In genomic region chr3:195445885-195446284, GRCh38 we compare ENCODE assay signal across 26 cellular contexts. TPM values are rescaled to one million over a fixed set of nuclear protein-coding genes. Genes with fewer than 3 reads are reported as not detected.
DNase-seq lines count a peak whose midpoint lies in the region; ATAC-seq, FAIRE-seq and TF ChIP-seq lines count a peak whose summit lies in the region.
"Had no signal": no experiment of that assay in that cellular context is flagged by ENCODE, and none has a peak within 500 bp of the region (broad histone marks: within the 10 kb centered on the region; RNA-seq: fewer than 3 reads in every experiment).

No MANE protein-coding gene starts in this region.

- no peak for ATAC-seq in DND-41 (ENCODE audit: insufficient read depth, low read depth)
- ATAC-seq: sciatic nerve; stimulated activated naive CD8-positive, alpha-beta T cell treated with anti-CD3 and anti-CD28 coated beads, Interleukin-15, amount 100 ng/mL, for 72 hours had no signal

- no peak for TF ChIP-seq POLR2A in H1 (IDR thresholded peaks at IDR 0.05; ENCODE audit: control extremely low read depth in 1 of 2, low read depth in 2 of 2, low read length in 2 of 2)

- TF ChIP-seq EP300 in H1 (IDR thresholded peaks at IDR 0.05; ENCODE audit: borderline replicate concordance in 1 of 2, low read depth in 2 of 2, low read length in 2 of 2) = no peak

- peaks cover 4% of the 10 kb centered on the region for H3K79me1 ChIP-seq in H1 (ENCODE audit: low read depth, low read length)

- peaks cover 19% of the 10 kb centered on the region for H3K79me2 ChIP-seq in DND-41 (ENCODE audit: insufficient read depth, low read length)
- peaks cover 0 to 11% of the 10 kb centered on the region in 2 experiments; a peak in 2 of 4 replicates for H3K79me2 ChIP-seq in H1 (ENCODE audit: control insufficient read depth in 1 of 2, insufficient read depth in 2 of 2, low read length in 2 of 2)
- H3K79me2 ChIP-seq in osteoblast (ENCODE audit: insufficient read depth, low read length) = peaks cover 18% of the 10 kb centered on the region

- no peak overlapping the region for H4K5ac ChIP-seq in H1 (ENCODE audit: insufficient read length, low read depth, low read length)

- CTCF ChIA-PET in H1 (lab: Charles Lee; ENCODE audit: partially characterized antibody) = interaction anchor here (1.2 kb wide), 1 partner anchor 57 kb away, joined by 6 read pairs; no protein-coding TSS in a partner anchor

- no peak overlapping the region for H3K4ac ChIP-seq in H1 (replicated peaks; ENCODE audit: insufficient read length, low read depth, low read length)

- H2AFZ ChIP-seq in DND-41 (ENCODE audit: low read depth, low read length) (peak overlapping the region; percentile 45; the same call in 1 of the 2 replicates), H1 (ENCODE audit: low read length) (peak overlapping the region; percentile 92), osteoblast (ENCODE audit: low read length) (no peak overlapping the region)

- no peak overlapping the region for H3K4me3 ChIP-seq in DND-41 (ENCODE audit: low read depth in 1 of 2, low read length in 2 of 2)
- no peak overlapping the region for H3K4me3 ChIP-seq in H1 (ENCODE audit: extremely low read depth in 1 of 4, insufficient read depth in 2 of 4, low read depth in 3 of 4, low read length in 4 of 4)
- H3K4me3 ChIP-seq in osteoblast (ENCODE audit: insufficient read depth, low read length) = no peak overlapping the region
- no peak overlapping the region for H3K4me3 ChIP-seq in SJCRH30
- H3K4me3 ChIP-seq: breast epithelium, coronary artery, esophagus muscularis mucosa, thyroid gland had no signal

- H2BK15ac ChIP-seq in H1 (ENCODE audit: low read length) = no peak overlapping the region

- H3K14ac ChIP-seq in H1 (ENCODE audit: insufficient read length) = no peak overlapping the region

- DNase-seq in DND-41 (no peak), H1 (ENCODE audit: low read depth in 1 of 2, low spot score in 2 of 2) (no peak), osteoblast (ENCODE audit: insufficient read length, low spot score, missing footprints) (peak; percentile 58), cortex of kidney (lab: John Stamatoyannopoulos, UW) (no peak), SJCRH30 (no peak), hippocampal formation (lab: John Stamatoyannopoulos, UW) (no peak)
- DNase-seq: activated CD4-positive, CD25-positive, alpha-beta regulatory T cell treated with anti-CD3 and anti-CD28 coated beads, Interleukin-2, amount 50 U/mL, for 72 hours; activated CD8-positive, alpha-beta memory T cell treated with anti-CD3 and anti-CD28 coated beads for 24 hours; activated gamma-delta T cell treated with Interleukin-2 at 50 U/mL for 16 hours; activated T-cell treated with anti-CD3 and anti-CD28 coated beads, Interleukin-2, amount 50 U/mL, for 1 hour; H9; mesenchymal stem cell; NCI-H2081; NCI-H226; NCI-H748 treated with DMSO at 0.1 percent for 48 hours; SHP77; stimulated activated CD4-positive, alpha-beta T cell treated with anti-CD3 and anti-CD28 coated beads, Interleukin-15, amount 100 ng/mL, for 24 hours; stimulated activated naive CD8-positive, alpha-beta T cell treated with anti-CD3 and anti-CD28 coated beads, Interleukin-15, amount 100 ng/mL, for 72 hours; SW 1271; thyroid gland had no signal

- no peak for FAIRE-seq in H1 (lab: Jason Lieb, UNC)
- FAIRE-seq: frontal cortex had no signal

- H2BK5ac ChIP-seq in H1 (ENCODE audit: low read depth, low read length) = no peak overlapping the region

- H3K4me2 ChIP-seq in DND-41 (ENCODE audit: insufficient read depth, low read length) (no peak overlapping the region), H1 (ENCODE audit: insufficient read depth in 1 of 2, low read depth in 2 of 2, low read length in 2 of 2) (no peak overlapping the region), osteoblast (ENCODE audit: insufficient read depth, low read length) (no peak overlapping the region)

- H2AK5ac ChIP-seq in H1 (ENCODE audit: low read depth, low read length) = no peak overlapping the region

- no peak overlapping the region for H3K23ac ChIP-seq in H1 (ENCODE audit: insufficient read length)

- WGBS in H1 (ENCODE audit: extremely low coverage in 1 of 2, insufficient coverage in 1 of 2, insufficient read length in 1 of 2, insufficient replicate concordance in 2 of 2, low coverage in 1 of 2, low lambda C conversion rate in 2 of 2, missing lambda C conversion rate in 1 of 2), 2 experiments = 84% methylated on average over 2 of the region's 2 CpGs; no CpG with 5 or more reads in 1 of the 2 experiments

- H4K91ac ChIP-seq in H1 (replicated peaks; ENCODE audit: insufficient read length, low read length) = no peak overlapping the region

- H3K36me3 ChIP-seq in DND-41 (ENCODE audit: insufficient read depth, low read length) (no peaks in the 10 kb centered on the region; the same call in 1 of the 2 replicates), KOPT-K1 (ENCODE audit: insufficient read depth, low read length) (no peaks in the 10 kb centered on the region), H1 (ENCODE audit: control insufficient read depth in 2 of 4, insufficient read depth in 4 of 4, low read length in 3 of 4) (no peaks in the 10 kb centered on the region), osteoblast (ENCODE audit: insufficient read depth, low read length) (no peaks in the 10 kb centered on the region), SJCRH30 (no peaks in the 10 kb centered on the region)
- H3K36me3 ChIP-seq: breast epithelium, esophagus muscularis mucosa, thyroid gland had no signal

- H2BK120ac ChIP-seq in H1 (replicated peaks; ENCODE audit: low read depth, low read length) = no peak overlapping the region

- H2BK12ac ChIP-seq in H1 (ENCODE audit: low read depth, low read length) = no peak overlapping the region

- no peaks in the 10 kb centered on the region for H3K9me3 ChIP-seq in DND-41 (ENCODE audit: insufficient read depth, low read length, severe bottlenecking)
- no peaks in the 10 kb centered on the region for H3K9me3 ChIP-seq in KOPT-K1 (ENCODE audit: insufficient read depth, low read length, poor library complexity, severe bottlenecking)
- H3K9me3 ChIP-seq in H1 (ENCODE audit: insufficient read depth in 2 of 2, low read depth in 1 of 2, low read length in 1 of 2) = no peaks in the 10 kb centered on the region
- no peaks in the 10 kb centered on the region for H3K9me3 ChIP-seq in osteoblast (ENCODE audit: low read depth, low read length)
- no peaks in the 10 kb centered on the region for H3K9me3 ChIP-seq in SJCRH30 (replicated peaks)
- H3K9me3 ChIP-seq: breast epithelium, esophagus muscularis mucosa, thyroid gland had no signal

- no peak overlapping the region for H2BK20ac ChIP-seq in H1 (ENCODE audit: low read length)

- no peak for TF ChIP-seq RAD21 in H1 (IDR thresholded peaks at IDR 0.05 in 1 of 2, conservative IDR thresholded peaks at IDR 0.05 in 1 of 2; ENCODE audit: low read depth in 2 of 2, low read length in 2 of 2)

- H4K8ac ChIP-seq in H1 (ENCODE audit: extremely low read depth, insufficient read depth, low read length) = no peak overlapping the region

- no peak overlapping the region for H3K9ac ChIP-seq in DND-41 (ENCODE audit: low read depth, low read length)
- H3K9ac ChIP-seq in H1 (replicated peaks in 1 of 4; ENCODE audit: extremely low read depth in 1 of 4, low read depth in 3 of 4, low read length in 3 of 4) = no peak overlapping the region

- H3K27me3 ChIP-seq in DND-41 (ENCODE audit: insufficient read depth, low read length, poor library complexity) (no peaks in the 10 kb centered on the region), H1 (replicated peaks in 1 of 4; ENCODE audit: control insufficient read depth in 3 of 4, extremely low read depth in 1 of 4, insufficient read depth in 3 of 4, low read length in 3 of 4) (no peaks in the 10 kb centered on the region), osteoblast (ENCODE audit: insufficient read depth, low read length) (no peaks in the 10 kb centered on the region), SJCRH30 (no peaks in the 10 kb centered on the region)
- H3K27me3 ChIP-seq: breast epithelium, esophagus muscularis mucosa, thyroid gland had no signal

- no peak overlapping the region for H3K18ac ChIP-seq in H1 (ENCODE audit: extremely low read depth, low read length)

- H3K4me1 ChIP-seq in DND-41 (ENCODE audit: insufficient read depth, low read length) (peaks cover 23% of the 10 kb centered on the region), H1 (replicated peaks in 1 of 4; ENCODE audit: control insufficient read depth in 3 of 4, insufficient read depth in 4 of 4, low read length in 3 of 4) (peaks cover 5 to 16% (median 8%) of the 10 kb centered on the region in 4 experiments; a peak in 5 of 7 replicates), osteoblast (ENCODE audit: insufficient read depth, low read length) (peaks cover 11% of the 10 kb centered on the region), SJCRH30 (peaks cover 7% of the 10 kb centered on the region)
- H3K4me1 ChIP-seq: breast epithelium had no signal

- no peak for TF ChIP-seq CTCF in DND-41 (IDR thresholded peaks at IDR 0.05; ENCODE audit: borderline replicate concordance, extremely low read depth, low read length, poor library complexity, severe bottlenecking)
- TF ChIP-seq CTCF in H1 (IDR thresholded peaks at IDR 0.05; ENCODE audit: control extremely low read depth in 1 of 3, insufficient read depth in 1 of 3, low read depth in 1 of 3, low read length in 3 of 3) = no peak
- no peak for TF ChIP-seq CTCF in osteoblast (IDR thresholded peaks at IDR 0.05; ENCODE audit: extremely low read depth, low read depth, low read length)

- peaks cover 8% of the 10 kb centered on the region for H3K23me2 ChIP-seq in H1 (ENCODE audit: low read depth, low read length)

- POLR2A ChIA-PET in H1 (lab: Charles Lee; ENCODE audit: partially characterized antibody) = no interaction called here

- H3K27ac ChIP-seq in DND-41 (ENCODE audit: low read length) (no peak overlapping the region), KOPT-K1 (ENCODE audit: low read depth, low read length, poor library complexity, severe bottlenecking) (peak overlapping the region; percentile 29), H1 (ENCODE audit: low read depth, low read length) (no peak overlapping the region), osteoblast (ENCODE audit: low read depth, low read length) (no peak overlapping the region), SJCRH30 (no peak overlapping the region)
- H3K27ac ChIP-seq: breast epithelium, coronary artery, esophagus muscularis mucosa, thyroid gland had no signal

- H4K20me1 ChIP-seq in DND-41 (ENCODE audit: insufficient read depth, low read length) (peaks cover 16% of the 10 kb centered on the region), H1 (replicated peaks in 1 of 2; ENCODE audit: control insufficient read depth in 1 of 2, insufficient read depth in 2 of 2, low read length in 2 of 2) (peaks cover 0 to 4% of the 10 kb centered on the region in 2 experiments), osteoblast (ENCODE audit: insufficient read depth, low read length) (peaks cover 2% of the 10 kb centered on the region)

- no peak overlapping the region for H3K56ac ChIP-seq in H1 (replicated peaks; ENCODE audit: insufficient read length, low read depth, low read length)

RNA-seq across cellular contexts. Expression of gene ACAP2, which starts 3.1 kb away (rescaled TPM):
- 35.1 and 37.3 TPM in 2 replicates for total RNA-seq in H1 (2021; fragmentation: NEBNext Ultra II Directional; extraction: Animal tissue kit (Norgen Biotek cat#: 25700))
- 5.6 and 7.7 TPM in 2 replicates for polyA plus RNA-seq in H1 (2011; rRNA removed)
- polyA plus RNA-seq in H1 (2011; cell fraction: cytosol; rRNA removed) = 10.5 TPM
- 7.2 TPM for polyA plus RNA-seq in H1 (2011; cell fraction: nucleus; rRNA removed)
- 7.3 to 17.6 TPM (median 11.4 TPM) in 4 replicates for polyA plus RNA-seq in H1 (2012, experiment 1 of 2)
- polyA plus RNA-seq in H1 (2012, experiment 2 of 2) = 0.59 TPM
- 18.2 TPM for polyA plus RNA-seq in H1 (2013, experiment 1 of 2)
- polyA plus RNA-seq in H1 (2013, experiment 2 of 2) = 16.6 TPM
- polyA minus RNA-seq in H1 (2011; rRNA and poly(A)+ RNA removed) = 30.3 and 42.8 TPM in 2 replicates
- polyA minus RNA-seq in H1 (2011; cell fraction: cytosol; rRNA and poly(A)+ RNA removed) = 31.2 TPM
- 53.4 TPM for polyA minus RNA-seq in H1 (2011; cell fraction: nucleus; rRNA and poly(A)+ RNA removed)
- 115 and 121 TPM in 2 replicates for total RNA-seq in osteoblast
- total RNA-seq in SJCRH30 (2014; rRNA removed; shearing (Covaris generic)) = 29.9 and 35.4 TPM in 2 replicates
